In genomic region chr6:167572841-167573271, GRCh38 we compare ENCODE assay signal across 16 cellular contexts.
DNase-seq lines count a peak whose midpoint lies in the region; ATAC-seq and TF ChIP-seq lines count a peak whose summit lies in the region.
"Had no signal": no experiment of that assay in that cellular context is flagged by ENCODE, and none has a peak within 500 bp of the region (broad histone marks: within the 10 kb centered on the region; RNA-seq: fewer than 3 reads in every experiment).

No MANE protein-coding gene starts in this region.

- POLR2A ChIA-PET in activated CD4-positive, alpha-beta T cell treated with anti-CD3 and anti-CD28 coated beads, Interleukin-2, amount 10 ng/mL, durations not matched to agents 7 days and 5 days (lab: Charles Lee): no interaction called here

- peak; percentile 48 to 61 for ATAC-seq in right cardiac atrium
- peak; percentile 50 to 83 (median 68) for ATAC-seq in psoas muscle
- ATAC-seq in HG03520 (IDR thresholded peaks at IDR 0.05; ENCODE audit: unreplicated experiment): no peak
- ATAC-seq in GM21367 (IDR thresholded peaks at IDR 0.05; ENCODE audit: unreplicated experiment): no peak
- ATAC-seq: CD8-positive, alpha-beta T cell; natural killer cell treated with Interleukin-12 subunit alpha and Interleukin-12 subunit beta and Interleukin-15 and Interleukin-18, amount 100 ng/mL, for 72 hours; SK-N-SH treated with all-trans-retinoic acid at 6 μM for 48 hours; stimulated activated naive CD8-positive, alpha-beta T cell treated with anti-CD3 and anti-CD28 coated beads, Interleukin-15, Interleukin-2, amounts not matched to agents 100 U/mL and 50 U/mL, for 24 hours had no signal

- H3K9me3 Mint-ChIP-seq in activated CD4-positive, alpha-beta T cell treated with anti-CD3 and anti-CD28 coated beads, Interleukin-2, amount 10 ng/mL, durations not matched to agents 7 days and 5 days: no peaks in the 10 kb centered on the region
- H3K9me3 Mint-ChIP-seq: activated T-helper 2 cell treated with anti-CD3 and anti-CD28 coated beads, Interferon-gamma antibody, Interleukin-2, Interleukin-4, amounts not matched to agents 10 μg/mL and 5 μg/mL and 100 μg/mL, durations not matched to agents 14 hours and 24 hours and 36 hours; CD8-positive, alpha-beta T cell; natural killer cell treated with Interleukin-12 subunit alpha and Interleukin-12 subunit beta and Interleukin-15 and Interleukin-18, amount 100 ng/mL, for 72 hours had no signal

- H3K27me3 Mint-ChIP-seq in activated CD4-positive, alpha-beta T cell treated with anti-CD3 and anti-CD28 coated beads, Interleukin-2, amount 10 ng/mL, durations not matched to agents 7 days and 5 days: no peaks in the 10 kb centered on the region
- H3K27me3 Mint-ChIP-seq: natural killer cell treated with Interleukin-12 subunit alpha and Interleukin-12 subunit beta and Interleukin-15 and Interleukin-18, amount 100 ng/mL, for 72 hours had no signal

- H3K4me3 Mint-ChIP-seq in activated CD4-positive, alpha-beta T cell treated with anti-CD3 and anti-CD28 coated beads, Interleukin-2, amount 10 ng/mL, durations not matched to agents 7 days and 5 days: no peak overlapping the region
- H3K4me3 Mint-ChIP-seq: CD8-positive, alpha-beta T cell; natural killer cell treated with Interleukin-12 subunit alpha and Interleukin-12 subunit beta and Interleukin-15 and Interleukin-18, amount 100 ng/mL, for 72 hours had no signal

- WGBS in right cardiac atrium: 44% methylated on average over 13 of the region's 13 CpGs
- 21 to 39% (median 25%) methylated on average over 13 of the region's 13 CpGs for WGBS in psoas muscle, 3 donors

- H3K4me1 ChIP-seq in ascending aorta: peaks cover 4 to 20% of the 10 kb centered on the region in 2 donors
- H3K4me1 ChIP-seq in right cardiac atrium (ENCODE audit: control insufficient read depth, insufficient read depth, low read length): no peaks in the 10 kb centered on the region
- peaks cover 4% of the 10 kb centered on the region for H3K4me1 ChIP-seq in psoas muscle

- no peaks in the 10 kb centered on the region for H3K9me3 ChIP-seq in ascending aorta
- H3K9me3 ChIP-seq in right cardiac atrium (ENCODE audit: control insufficient read depth, low read length): no peaks in the 10 kb centered on the region
- no peaks in the 10 kb centered on the region for H3K9me3 ChIP-seq in psoas muscle

- no peaks in the 10 kb centered on the region for H3K27me3 ChIP-seq in ascending aorta
- no peaks in the 10 kb centered on the region for H3K27me3 ChIP-seq in right cardiac atrium (ENCODE audit: control insufficient read depth, insufficient read depth)
- H3K27me3 ChIP-seq in psoas muscle (ENCODE audit: insufficient read depth in 3 of 3, low read length in 2 of 3): no peaks in the 10 kb centered on the region

- H3K36me3 ChIP-seq in ascending aorta (no peaks in the 10 kb centered on the region), psoas muscle (ENCODE audit: insufficient read depth in 1 of 2, low read depth in 1 of 2) (no peaks in the 10 kb centered on the region)

- intact Hi-C loops in ascending aorta (cut with DNase I) (loop anchor here (1.0 kb wide), 1 partner anchor 22 kb away; no protein-coding TSS in a partner anchor), right cardiac atrium (cut with DNase I) (no loop called here), psoas muscle (cut with DNase I) (no loop called here)

- TF ChIP-seq CTCF in ascending aorta (IDR thresholded peaks at IDR 0.05): no peak
- no peak for TF ChIP-seq CTCF in psoas muscle (IDR thresholded peaks at IDR 0.05)

- peak; percentile 48 for DNase-seq in Ammon's horn (ENCODE audit: low spot score)
- DNase-seq in ascending aorta (ENCODE audit: low spot score in 2 of 2): no peak
- peak; percentile 39 to 84 (median 78) for DNase-seq in right cardiac atrium
- DNase-seq in psoas muscle: peak in 1 of 2 donors; percentile 78
- no peak for DNase-seq in activated CD4-positive, alpha-beta T cell treated with anti-CD3 and anti-CD28 coated beads, Interleukin-2, amount 10 ng/mL, durations not matched to agents 7 days and 5 days
- DNase-seq in KG1 (lab: John Stamatoyannopoulos, UW): no peak
- DNase-seq: dermis blood vessel endothelial cell; NCI-H1092 treated with DMSO at 0.1 percent for 48 hours; NCI-H2227 treated with DMSO at 0.1 percent for 48 hours; stimulated activated naive CD8-positive, alpha-beta T cell treated with anti-CD3 and anti-CD28 coated beads, Interleukin-15, Interleukin-2, amounts not matched to agents 100 U/mL and 50 U/mL, for 24 hours had no signal

- H3K4me1 Mint-ChIP-seq in activated CD4-positive, alpha-beta T cell treated with anti-CD3 and anti-CD28 coated beads, Interleukin-2, amount 10 ng/mL, durations not matched to agents 7 days and 5 days: no peaks in the 10 kb centered on the region

- H3K4me3 ChIP-seq in ascending aorta (peak overlapping the region; percentile 3 to 41), right cardiac atrium (ENCODE audit: low read length) (no peak overlapping the region), psoas muscle (no peak overlapping the region)

- CTCF ChIA-PET in activated CD4-positive, alpha-beta T cell treated with anti-CD3 and anti-CD28 coated beads, Interleukin-2, amount 10 ng/mL, durations not matched to agents 7 days and 5 days (lab: Charles Lee): no interaction called here

- H3K27ac Mint-ChIP-seq in activated CD4-positive, alpha-beta T cell treated with anti-CD3 and anti-CD28 coated beads, Interleukin-2, amount 10 ng/mL, durations not matched to agents 7 days and 5 days: no peak overlapping the region
- H3K27ac Mint-ChIP-seq: activated T-helper 2 cell treated with anti-CD3 and anti-CD28 coated beads, Interferon-gamma antibody, Interleukin-2, Interleukin-4, amounts not matched to agents 10 μg/mL and 5 μg/mL and 100 μg/mL, durations not matched to agents 14 hours and 24 hours and 36 hours; CD8-positive, alpha-beta T cell; natural killer cell treated with Interleukin-12 subunit alpha and Interleukin-12 subunit beta and Interleukin-15 and Interleukin-18, amount 100 ng/mL, for 72 hours had no signal

- H3K36me3 Mint-ChIP-seq in activated CD4-positive, alpha-beta T cell treated with anti-CD3 and anti-CD28 coated beads, Interleukin-2, amount 10 ng/mL, durations not matched to agents 7 days and 5 days (ENCODE audit: low read depth): no peaks in the 10 kb centered on the region
- H3K36me3 Mint-ChIP-seq: CD8-positive, alpha-beta T cell; natural killer cell treated with Interleukin-12 subunit alpha and Interleukin-12 subunit beta and Interleukin-15 and Interleukin-18, amount 100 ng/mL, for 72 hours had no signal

- H3K27ac ChIP-seq in ascending aorta (peak overlapping the region; percentile 84 to 87), right cardiac atrium (ENCODE audit: low read length) (no peak overlapping the region), psoas muscle (peak overlapping the region; percentile 46)

Comparison
In these comparisons a context has a peak if more than half of its experiments do, and no peak if none do; other contexts are left out.
1. DNase-seq: peak in Ammon's horn (single experiment) and right cardiac atrium (3 of 3); none in ascending aorta (0 of 2), activated CD4-positive, alpha-beta T cell treated with anti-CD3 and anti-CD28 coated beads, Interleukin-2, amount 10 ng/mL, durations not matched to agents 7 days and 5 days (single experiment) and KG1 (single experiment).
2. H3K4me3 ChIP-seq: peak in ascending aorta (2 of 2); none in right cardiac atrium (single experiment) and psoas muscle (single experiment).
3. ATAC-seq: peak in right cardiac atrium (2 of 2) and psoas muscle (4 of 4); none in HG03520 (single experiment) and GM21367 (single experiment).